In genomic region chr10:122323188-122323587, GRCh38 we compare ENCODE assay signal across 21 cellular contexts.
"Had no signal": no experiment of that assay in that cellular context is flagged by ENCODE, and none has a peak within 500 bp of the region (broad histone marks: within the 10 kb centered on the region; RNA-seq: fewer than 3 reads in every experiment).

No MANE protein-coding gene starts in this region.

- H3K27me3 ChIP-seq: colonic mucosa, hepatocyte, thyroid gland had no signal

- DNase-seq: activated B cell treated with CpG ODN at 0.5 μM for 24 hours; activated CD4-positive, alpha-beta memory T cell treated with anti-CD3 and anti-CD28 coated beads for 36 hours; activated CD4-positive, alpha-beta T cell treated with anti-CD3 and anti-CD28 coated beads for 4 hours; activated naive CD8-positive, alpha-beta T cell treated with anti-CD3 and anti-CD28 coated beads for 36 hours; activated T-cell treated with anti-CD3 and anti-CD28 coated beads for 4 hours; amniotic stem cell; central memory CD4-positive, alpha-beta T cell; colonic mucosa; endodermal cell; erythroblast; islet precursor cell; midbrain; stimulated activated CD4-positive, alpha-beta T cell treated with anti-CD3 and anti-CD28 coated beads, Interleukin-12 subunit alpha, Interleukin-12 subunit beta, amount 100 ng/mL, for 4 hours; stimulated activated CD4-positive, alpha-beta T cell treated with anti-CD3 and anti-CD28 coated beads, Interleukin-1b, Interleukin-23, amount 100 ng/mL, for 48 hours; stimulated activated CD8-positive, alpha-beta memory T cell treated with anti-CD3 and anti-CD28 coated beads, Interleukin-4, amount 100 ng/mL, for 48 hours; stimulated activated naive CD4-positive, alpha-beta T cell; T-helper 1 cell; T-helper 9 cell; thyroid gland had no signal

- H3K36me3 ChIP-seq: colonic mucosa, thyroid gland had no signal

- H3K27ac ChIP-seq: colonic mucosa, hepatocyte, thyroid gland had no signal

- H3K79me2 ChIP-seq: hepatocyte had no signal

- H3K4me2 ChIP-seq: hepatocyte had no signal

- H3K4me3 ChIP-seq: colonic mucosa, hepatocyte, lung, thyroid gland had no signal

- H2AFZ ChIP-seq: hepatocyte had no signal

- H3K9me3 ChIP-seq: colonic mucosa, thyroid gland had no signal
